In the genomic region with DNA sequence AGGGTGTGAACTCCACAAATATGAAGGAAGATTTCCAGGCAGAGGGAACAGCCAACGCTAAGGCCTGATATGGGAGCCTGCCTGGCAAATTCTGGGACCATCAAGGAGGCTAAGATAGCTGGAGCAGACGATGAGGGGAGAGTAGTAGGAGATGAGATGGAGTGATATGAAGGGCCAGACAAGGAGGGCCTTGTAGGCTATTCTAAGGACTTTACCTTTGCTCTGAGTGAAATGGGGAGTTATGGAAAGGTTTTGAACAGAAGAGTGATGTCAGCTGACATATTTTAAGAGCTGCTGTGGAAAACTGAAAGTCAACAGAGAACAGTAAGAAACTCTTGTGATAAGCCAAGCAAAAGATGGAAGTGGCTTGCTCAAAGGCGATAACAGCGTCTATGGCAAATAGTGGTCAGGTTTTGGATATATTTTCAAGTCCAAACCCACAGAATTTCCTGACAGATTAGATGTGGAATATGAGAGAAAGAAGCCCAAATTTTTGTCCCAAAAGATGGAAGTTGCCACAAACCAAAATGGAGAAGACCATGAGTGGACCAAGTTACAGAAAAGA, we compare ENCODE assay signal across 1 cellular context.
A peak's percentile ranks its signal among the peaks of the same experiment; 100 is the strongest.
TF ChIP-seq lines count a peak whose summit lies in the region.

No MANE protein-coding gene starts in this region.

TF ChIP-seq in K562, 482 proteins besides CTCF, POLR2A, EP300 and RAD21 (continued from another document):
- TF ChIP-seq, protein P1, sequence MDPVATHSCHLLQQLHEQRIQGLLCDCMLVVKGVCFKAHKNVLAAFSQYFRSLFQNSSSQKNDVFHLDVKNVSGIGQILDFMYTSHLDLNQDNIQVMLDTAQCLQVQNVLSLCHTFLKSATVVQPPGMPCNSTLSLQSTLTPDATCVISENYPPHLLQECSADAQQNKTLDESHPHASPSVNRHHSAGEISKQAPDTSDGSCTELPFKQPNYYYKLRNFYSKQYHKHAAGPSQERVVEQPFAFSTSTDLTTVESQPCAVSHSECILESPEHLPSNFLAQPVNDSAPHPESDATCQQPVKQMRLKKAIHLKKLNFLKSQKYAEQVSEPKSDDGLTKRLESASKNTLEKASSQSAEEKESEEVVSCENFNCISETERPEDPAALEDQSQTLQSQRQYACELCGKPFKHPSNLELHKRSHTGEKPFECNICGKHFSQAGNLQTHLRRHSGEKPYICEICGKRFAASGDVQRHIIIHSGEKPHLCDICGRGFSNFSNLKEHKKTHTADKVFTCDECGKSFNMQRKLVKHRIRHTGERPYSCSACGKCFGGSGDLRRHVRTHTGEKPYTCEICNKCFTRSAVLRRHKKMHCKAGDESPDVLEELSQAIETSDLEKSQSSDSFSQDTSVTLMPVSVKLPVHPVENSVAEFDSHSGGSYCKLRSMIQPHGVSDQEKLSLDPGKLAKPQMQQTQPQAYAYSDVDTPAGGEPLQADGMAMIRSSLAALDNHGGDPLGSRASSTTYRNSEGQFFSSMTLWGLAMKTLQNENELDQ (CRISPR knock-in tag; IDR thresholded peaks at IDR 0.05; ENCODE audit: borderline replicate concordance) = 0 out of 2 replicates have a peak, but pooled peaks have one; percentile 26
- TF ChIP-seq YY1 (IDR thresholded peaks at IDR 0.05; ENCODE audit: borderline replicate concordance in 1 of 3, control insufficient read depth in 1 of 3, extremely low read depth in 1 of 3, insufficient read depth in 3 of 3, insufficient read length in 1 of 3, insufficient replicate concordance in 2 of 3, low read depth in 1 of 3, low read length in 2 of 3) (no peak), FOXM1 (IDR thresholded peaks at IDR 0.05; ENCODE audit: low read depth) (peak; percentile 81), FOXM1 (CRISPR knock-in tag; IDR thresholded peaks at IDR 0.05; ENCODE audit: low read depth) (no peak), HDAC2 (IDR thresholded peaks at IDR 0.05) (peak; percentile 68; the same call in 1 of the 2 replicates), MTA1 (IDR thresholded peaks at IDR 0.05; ENCODE audit: borderline replicate concordance) (0 out of 2 replicates have a peak, but pooled peaks have one; percentile 21), SOX6 (IDR thresholded peaks at IDR 0.05) (peak; percentile 74), NFRKB (IDR thresholded peaks at IDR 0.05; ENCODE audit: low read depth) (0 out of 2 replicates have a peak, but pooled peaks have one; percentile 30), IFI16 (CRISPR knock-in tag; IDR thresholded peaks at IDR 0.05) (peak; percentile 46; the same call in 1 of the 2 replicates), ZBTB26 (CRISPR knock-in tag; IDR thresholded peaks at IDR 0.05) (0 out of 2 replicates have a peak, but pooled peaks have one; percentile 54), E2F8 (IDR thresholded peaks at IDR 0.05; ENCODE audit: low read depth, partially characterized antibody) (no peak), ELF4 (CRISPR knock-in tag; IDR thresholded peaks at IDR 0.05) (peak; percentile 88), CCNT2 (IDR thresholded peaks at IDR 0.05; ENCODE audit: borderline replicate concordance, extremely low read depth, insufficient read length, low read depth, low read length) (peak; percentile 21), NBN (IDR thresholded peaks at IDR 0.05; ENCODE audit: low read depth) (0 out of 2 replicates have a peak, but pooled peaks have one; percentile 69), ZNF282 (CRISPR knock-in tag; IDR thresholded peaks at IDR 0.05) (no peak), BRD9 (IDR thresholded peaks at IDR 0.05; ENCODE audit: low read depth, partially characterized antibody) (peak; percentile 51), GATAD2B (IDR thresholded peaks at IDR 0.05; ENCODE audit: borderline replicate concordance) (peak; percentile 44; the same call in 1 of the 2 replicates), ZNF766 (CRISPR knock-in tag; conservative IDR thresholded peaks at IDR 0.05) (peak; percentile 86), RB1 (IDR thresholded peaks at IDR 0.05; ENCODE audit: low read depth) (no peak), L3MBTL2 (IDR thresholded peaks at IDR 0.05) (peak; percentile 45), DPF2 (IDR thresholded peaks at IDR 0.05) (peak; percentile 85), ELF1 (tag; IDR thresholded peaks at IDR 0.05) (peak; percentile 44; the same call in 1 of the 2 replicates), ZKSCAN8 (CRISPR knock-in tag; IDR thresholded peaks at IDR 0.05) (peak; percentile 59; the same call in 1 of the 2 replicates), MTA3 (IDR thresholded peaks at IDR 0.05; ENCODE audit: borderline replicate concordance) (peak; percentile 55; the same call in 1 of the 2 replicates), FOSL1 (tag; conservative IDR thresholded peaks at IDR 0.05) (peak; percentile 34; the same call in 1 of the 2 replicates), ZNF12 (CRISPR knock-in tag; IDR thresholded peaks at IDR 0.05) (no peak), ZNF175 (CRISPR knock-in tag; IDR thresholded peaks at IDR 0.05; ENCODE audit: low read depth) (peak; percentile 61; the same call in 1 of the 2 replicates), EHMT2 (IDR thresholded peaks at IDR 0.05) (peak; percentile 80), MEIS2 (IDR thresholded peaks at IDR 0.05; ENCODE audit: partially characterized antibody) (peak; percentile 58), SMARCC2 (IDR thresholded peaks at IDR 0.05; ENCODE audit: low read depth) (0 out of 2 replicates have a peak, but pooled peaks have one; percentile 51), ZFX (CRISPR knock-in tag; IDR thresholded peaks at IDR 0.05) (peak; percentile 29; the same call in 1 of the 2 replicates), ZNF639 (CRISPR knock-in tag; conservative IDR thresholded peaks at IDR 0.05 in 1 of 2, IDR thresholded peaks at IDR 0.05 in 1 of 2) (peak in 1 of 2 experiments; percentile 26; a peak in 1 of 4 replicates), HSF4 (CRISPR knock-in tag; IDR thresholded peaks at IDR 0.05; ENCODE audit: borderline replicate concordance) (0 out of 2 replicates have a peak, but pooled peaks have one; percentile 49), ZKSCAN3 (CRISPR knock-in tag; IDR thresholded peaks at IDR 0.05) (no peak), TBL1XR1 (IDR thresholded peaks at IDR 0.05; ENCODE audit: low read length in 2 of 2) (0 out of 4 replicates have a peak, but pooled peaks of 1 of the 2 experiments have one; percentile 44), ZC3H4 (CRISPR knock-in tag; IDR thresholded peaks at IDR 0.05; ENCODE audit: borderline replicate concordance) (no peak), TAL1 (IDR thresholded peaks at IDR 0.05) (peak; percentile 77)
- TF ChIP-seq, protein P2, sequence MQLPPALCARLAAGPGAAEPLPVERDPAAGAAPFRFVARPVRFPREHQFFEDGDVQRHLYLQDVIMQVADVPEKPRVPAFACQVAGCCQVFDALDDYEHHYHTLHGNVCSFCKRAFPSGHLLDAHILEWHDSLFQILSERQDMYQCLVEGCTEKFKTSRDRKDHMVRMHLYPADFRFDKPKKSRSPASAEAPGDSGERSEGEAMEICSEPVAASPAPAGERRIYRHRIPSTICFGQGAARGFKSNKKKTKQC (CRISPR knock-in tag; IDR thresholded peaks at IDR 0.05) = no peak
- TF ChIP-seq, protein P3, sequence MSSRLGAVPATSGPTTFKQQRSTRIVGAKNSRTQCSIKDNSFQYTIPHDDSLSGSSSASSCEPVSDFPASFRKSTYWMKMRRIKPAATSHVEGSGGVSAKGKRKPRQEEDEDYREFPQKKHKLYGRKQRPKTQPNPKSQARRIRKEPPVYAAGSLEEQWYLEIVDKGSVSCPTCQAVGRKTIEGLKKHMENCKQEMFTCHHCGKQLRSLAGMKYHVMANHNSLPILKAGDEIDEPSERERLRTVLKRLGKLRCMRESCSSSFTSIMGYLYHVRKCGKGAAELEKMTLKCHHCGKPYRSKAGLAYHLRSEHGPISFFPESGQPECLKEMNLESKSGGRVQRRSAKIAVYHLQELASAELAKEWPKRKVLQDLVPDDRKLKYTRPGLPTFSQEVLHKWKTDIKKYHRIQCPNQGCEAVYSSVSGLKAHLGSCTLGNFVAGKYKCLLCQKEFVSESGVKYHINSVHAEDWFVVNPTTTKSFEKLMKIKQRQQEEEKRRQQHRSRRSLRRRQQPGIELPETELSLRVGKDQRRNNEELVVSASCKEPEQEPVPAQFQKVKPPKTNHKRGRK (tag; IDR thresholded peaks at IDR 0.05) = no peak
- TF ChIP-seq, protein P4, sequence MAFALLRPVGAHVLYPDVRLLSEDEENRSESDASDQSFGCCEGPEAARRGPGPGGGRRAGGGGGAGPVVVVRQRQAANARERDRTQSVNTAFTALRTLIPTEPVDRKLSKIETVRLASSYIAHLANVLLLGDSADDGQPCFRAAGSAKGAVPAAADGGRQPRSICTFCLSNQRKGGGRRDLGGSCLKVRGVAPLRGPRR (CRISPR knock-in tag; IDR thresholded peaks at IDR 0.05) = 0 out of 2 replicates have a peak, but pooled peaks have one; percentile 3
- TF ChIP-seq, protein P5, sequence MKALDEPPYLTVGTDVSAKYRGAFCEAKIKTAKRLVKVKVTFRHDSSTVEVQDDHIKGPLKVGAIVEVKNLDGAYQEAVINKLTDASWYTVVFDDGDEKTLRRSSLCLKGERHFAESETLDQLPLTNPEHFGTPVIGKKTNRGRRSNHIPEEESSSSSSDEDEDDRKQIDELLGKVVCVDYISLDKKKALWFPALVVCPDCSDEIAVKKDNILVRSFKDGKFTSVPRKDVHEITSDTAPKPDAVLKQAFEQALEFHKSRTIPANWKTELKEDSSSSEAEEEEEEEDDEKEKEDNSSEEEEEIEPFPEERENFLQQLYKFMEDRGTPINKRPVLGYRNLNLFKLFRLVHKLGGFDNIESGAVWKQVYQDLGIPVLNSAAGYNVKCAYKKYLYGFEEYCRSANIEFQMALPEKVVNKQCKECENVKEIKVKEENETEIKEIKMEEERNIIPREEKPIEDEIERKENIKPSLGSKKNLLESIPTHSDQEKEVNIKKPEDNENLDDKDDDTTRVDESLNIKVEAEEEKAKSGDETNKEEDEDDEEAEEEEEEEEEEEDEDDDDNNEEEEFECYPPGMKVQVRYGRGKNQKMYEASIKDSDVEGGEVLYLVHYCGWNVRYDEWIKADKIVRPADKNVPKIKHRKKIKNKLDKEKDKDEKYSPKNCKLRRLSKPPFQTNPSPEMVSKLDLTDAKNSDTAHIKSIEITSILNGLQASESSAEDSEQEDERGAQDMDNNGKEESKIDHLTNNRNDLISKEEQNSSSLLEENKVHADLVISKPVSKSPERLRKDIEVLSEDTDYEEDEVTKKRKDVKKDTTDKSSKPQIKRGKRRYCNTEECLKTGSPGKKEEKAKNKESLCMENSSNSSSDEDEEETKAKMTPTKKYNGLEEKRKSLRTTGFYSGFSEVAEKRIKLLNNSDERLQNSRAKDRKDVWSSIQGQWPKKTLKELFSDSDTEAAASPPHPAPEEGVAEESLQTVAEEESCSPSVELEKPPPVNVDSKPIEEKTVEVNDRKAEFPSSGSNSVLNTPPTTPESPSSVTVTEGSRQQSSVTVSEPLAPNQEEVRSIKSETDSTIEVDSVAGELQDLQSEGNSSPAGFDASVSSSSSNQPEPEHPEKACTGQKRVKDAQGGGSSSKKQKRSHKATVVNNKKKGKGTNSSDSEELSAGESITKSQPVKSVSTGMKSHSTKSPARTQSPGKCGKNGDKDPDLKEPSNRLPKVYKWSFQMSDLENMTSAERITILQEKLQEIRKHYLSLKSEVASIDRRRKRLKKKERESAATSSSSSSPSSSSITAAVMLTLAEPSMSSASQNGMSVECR (CRISPR knock-in tag; IDR thresholded peaks at IDR 0.05) = no peak
